Comparison of ENCODE assay signal across 8 cellular contexts in the genomic region with DNA sequence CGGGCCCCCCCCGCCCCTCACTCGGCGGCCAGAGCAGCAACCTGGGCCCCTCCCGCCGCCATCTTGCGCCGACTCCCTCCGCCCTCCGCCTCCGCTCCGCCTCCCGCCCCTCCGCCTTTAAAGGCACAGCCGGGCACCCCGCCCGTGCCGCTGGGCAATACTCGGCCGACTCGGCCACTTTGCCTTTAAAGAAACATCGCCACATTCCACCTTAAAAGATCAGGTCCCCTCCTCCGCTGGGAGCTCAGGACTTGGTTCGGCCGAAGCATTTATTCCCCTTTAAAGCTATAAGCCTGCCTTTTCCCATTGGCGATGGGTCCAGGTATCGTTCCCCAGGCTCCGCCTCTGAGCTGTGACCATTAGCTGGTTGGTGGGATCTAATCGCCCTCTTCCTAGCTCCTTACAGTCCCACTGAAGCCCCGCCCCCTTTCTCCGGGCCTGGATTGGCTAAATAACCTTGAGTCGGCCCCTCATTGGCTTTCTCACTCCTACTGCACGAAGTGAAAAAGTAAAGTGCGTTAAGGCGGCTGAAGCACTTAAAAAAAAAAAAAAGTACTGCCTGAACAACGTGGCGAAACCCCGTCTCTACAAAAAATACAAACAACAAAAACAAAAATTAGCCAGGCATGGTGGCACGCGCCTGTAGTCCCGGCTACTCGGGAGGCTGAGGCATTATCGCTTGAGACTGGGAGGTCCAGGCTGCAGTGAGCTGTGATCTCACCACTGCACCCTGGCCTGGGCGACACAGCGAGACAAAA. TPM values are rescaled to one million over a fixed set of nuclear protein-coding genes. Genes with fewer than 3 reads are reported as not detected.
DNase-seq lines count a peak whose midpoint lies in the region; ATAC-seq and TF ChIP-seq lines count a peak whose summit lies in the region.

A gene with protein sequence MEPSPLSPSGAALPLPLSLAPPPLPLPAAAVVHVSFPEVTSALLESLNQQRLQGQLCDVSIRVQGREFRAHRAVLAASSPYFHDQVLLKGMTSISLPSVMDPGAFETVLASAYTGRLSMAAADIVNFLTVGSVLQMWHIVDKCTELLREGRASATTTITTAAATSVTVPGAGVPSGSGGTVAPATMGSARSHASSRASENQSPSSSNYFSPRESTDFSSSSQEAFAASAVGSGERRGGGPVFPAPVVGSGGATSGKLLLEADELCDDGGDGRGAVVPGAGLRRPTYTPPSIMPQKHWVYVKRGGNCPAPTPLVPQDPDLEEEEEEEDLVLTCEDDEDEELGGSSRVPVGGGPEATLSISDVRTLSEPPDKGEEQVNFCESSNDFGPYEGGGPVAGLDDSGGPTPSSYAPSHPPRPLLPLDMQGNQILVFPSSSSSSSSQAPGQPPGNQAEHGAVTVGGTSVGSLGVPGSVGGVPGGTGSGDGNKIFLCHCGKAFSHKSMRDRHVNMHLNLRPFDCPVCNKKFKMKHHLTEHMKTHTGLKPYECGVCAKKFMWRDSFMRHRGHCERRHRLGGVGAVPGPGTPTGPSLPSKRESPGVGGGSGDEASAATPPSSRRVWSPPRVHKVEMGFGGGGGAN (minus strand): TSS at position 77 of the 758 bp plus-strand sequence. CDS start 828 bp downstream, outside the sequence.

- peaks cover 65% of the 10 kb centered on the region for H3K4me1 Mint-ChIP-seq in WTC11
- H3K4me1 Mint-ChIP-seq in immature natural killer cell, result peaks cover 87 to 88% of the 10 kb centered on the region in 2 donors

- H3K4me3 ChIP-seq in A673 (ENCODE audit: low read depth, low read length, poor library complexity, severe bottlenecking) (peak within 1 kb of the TSS; percentile 55), spleen (peak within 1 kb of the TSS; percentile 39 to 82 (median 65))

- DNase-seq in A673 (ENCODE audit: low spot score) (peak; percentile 100), NCI-H226 (peak; percentile 99), WTC11 (ENCODE audit: low spot score) (peak; percentile 99), caudate nucleus (lab: John Stamatoyannopoulos, UW) (peak; percentile 68 to 100 (median 97)), immature natural killer cell (peak; percentile 96 to 97 (median 96)), spleen (peak; percentile 99)

- TF ChIP-seq POLR2A in spleen (IDR thresholded peaks at IDR 0.05), result no peak

- intact Hi-C loops in A673 (cut with micrococcal nuclease; ENCODE audit: unreplicated experiment) (loop anchor here (5.0 to 10.0 kb wide), 2 partner anchors 74 to 97 kb away; a partner anchor contains a TSS), spleen (cut with DNase I; ENCODE audit: low total_unique reads) (no loop called here)

- H3K36me3 Mint-ChIP-seq in WTC11, result peaks cover 21% of the 10 kb centered on the region
- H3K36me3 Mint-ChIP-seq in immature natural killer cell, result peaks cover 4 to 33% (median 18%) of the 10 kb centered on the region in 3 donors

- BruUV-seq in A673 (replicated peaks; lab: Mats Ljungman, UMichigan), result no TSS peak

- H3K9me3 ChIP-seq in A673 (ENCODE audit: low read depth, low read length, poor library complexity, severe bottlenecking) (no peaks in the 10 kb centered on the region), spleen (no peaks in the 10 kb centered on the region)

- H3K27me3 ChIP-seq in A673 (replicated peaks; ENCODE audit: insufficient read depth, low read depth, low read length, poor library complexity) (no peaks in the 10 kb centered on the region), spleen (replicated peaks in 1 of 7) (no peaks in the 10 kb centered on the region)

- peak within 1 kb of the TSS; percentile 77 for H3K27ac ChIP-seq in A673 (ENCODE audit: low read depth, low read length, poor library complexity, severe bottlenecking)
- peak within 1 kb of the TSS; percentile 95 for H3K27ac ChIP-seq in caudate nucleus (ENCODE audit: low read depth, low read length)
- peak within 1 kb of the TSS; percentile 58 to 100 (median 94) for H3K27ac ChIP-seq in spleen

- H3K4me1 ChIP-seq in A673 (ENCODE audit: insufficient read depth, low read length, poor library complexity, severe bottlenecking), result peaks cover 34% of the 10 kb centered on the region
- peaks cover 60 to 80% (median 73%) of the 10 kb centered on the region in 6 donors for H3K4me1 ChIP-seq in spleen

- WGBS in spleen, 5 donors, result 2% methylated on average over 29 to 45 of the region's 45 CpGs

- TF ChIP-seq CTCF in A673 (conservative IDR thresholded peaks at IDR 0.05; ENCODE audit: low read depth, low read length) (no peak), WTC11 (IDR thresholded peaks at IDR 0.05) (no peak), spleen (IDR thresholded peaks at IDR 0.05 in 8 of 11, conservative IDR thresholded peaks at IDR 0.05 in 3 of 11) (no peak)

- no peaks in the 10 kb centered on the region for H3K9me3 Mint-ChIP-seq in WTC11
- no peaks in the 10 kb centered on the region for H3K9me3 Mint-ChIP-seq in immature natural killer cell

- H3K4me3 Mint-ChIP-seq in WTC11 (peak within 1 kb of the TSS; percentile 97), immature natural killer cell (peak within 1 kb of the TSS; percentile 97 to 100 (median 99))

- H3K27me3 Mint-ChIP-seq in WTC11 (ENCODE audit: low read depth) (no peaks in the 10 kb centered on the region; the same call in 1 of the 2 replicates), immature natural killer cell (ENCODE audit: low read depth in 3 of 3) (peaks cover 15 to 29% (median 16%) of the 10 kb centered on the region in 3 donors)

- peak; percentile 59 for ATAC-seq in GM18870 (IDR thresholded peaks at IDR 0.05; ENCODE audit: unreplicated experiment)
- peak; percentile 43 for ATAC-seq in HG03139 (IDR thresholded peaks at IDR 0.05; ENCODE audit: unreplicated experiment)
- ATAC-seq in WTC11, result peak; percentile 81

- H3K36me3 ChIP-seq in A673 (ENCODE audit: insufficient read depth, low read length, poor library complexity, severe bottlenecking), result peaks cover 35% of the 10 kb centered on the region
- peaks cover 2 to 50% (median 29%) of the 10 kb centered on the region in 6 donors for H3K36me3 ChIP-seq in spleen

- CTCF ChIA-PET in A673 (lab: Charles Lee) (interaction anchor here (0.6 to 1.6 kb wide), 6 partner anchors 18 to 450 kb away, joined by 3 to 22 read pairs (median 4); no protein-coding TSS in a partner anchor), WTC11 (lab: Charles Lee) (interaction anchor here (0.6 to 2.5 kb wide), 23 partner anchors 11 to 479 kb away, joined by 3 to 16 read pairs (median 5); a partner anchor contains a TSS)

- POLR2A ChIA-PET in A673 (lab: Charles Lee; ENCODE audit: low non-redundant PET), result interaction anchor here (0.7 to 1.4 kb wide), 6 partner anchors 8 to 185 kb away, joined by 4 to 8 read pairs (median 6); a partner anchor contains a TSS
- POLR2A ChIA-PET in WTC11 (lab: Charles Lee), result interaction anchor here (0.6 to 1.9 kb wide), 18 partner anchors 20 to 814 kb away, joined by 3 to 8 read pairs (median 3); a partner anchor contains a TSS

- H3K27ac Mint-ChIP-seq in WTC11 (peak within 1 kb of the TSS; percentile 91), immature natural killer cell (peak within 1 kb of the TSS; percentile 92 to 99 (median 98))

TF ChIP-seq in WTC11, 78 proteins besides CTCF, POLR2A, EP300 and RAD21 (continues in another document):
- TF ChIP-seq ETV6 (CRISPR knock-in tag; IDR thresholded peaks at IDR 0.05) (0 out of 2 replicates have a peak, but pooled peaks have one; percentile 40), PRRX2 (CRISPR knock-in tag; IDR thresholded peaks at IDR 0.05) (peak; percentile 65; the same call in 1 of the 2 replicates), ELF4 (CRISPR knock-in tag; IDR thresholded peaks at IDR 0.05; ENCODE audit: low read depth) (no peak), ATF1 (CRISPR knock-in tag; IDR thresholded peaks at IDR 0.05) (no peak), ZNF317 (CRISPR knock-in tag; IDR thresholded peaks at IDR 0.05; ENCODE audit: borderline replicate concordance, low read depth) (no peak), TEAD4 (CRISPR knock-in tag; IDR thresholded peaks at IDR 0.05) (no peak), ZNF121 (CRISPR knock-in tag; IDR thresholded peaks at IDR 0.05) (peak; percentile 69), NFYB (CRISPR knock-in tag; conservative IDR thresholded peaks at IDR 0.05; ENCODE audit: low read depth) (peak; percentile 62), SP1 (CRISPR knock-in tag; conservative IDR thresholded peaks at IDR 0.05) (0 out of 2 replicates have a peak, but pooled peaks have one; percentile 53)
- TF ChIP-seq, protein P1, sequence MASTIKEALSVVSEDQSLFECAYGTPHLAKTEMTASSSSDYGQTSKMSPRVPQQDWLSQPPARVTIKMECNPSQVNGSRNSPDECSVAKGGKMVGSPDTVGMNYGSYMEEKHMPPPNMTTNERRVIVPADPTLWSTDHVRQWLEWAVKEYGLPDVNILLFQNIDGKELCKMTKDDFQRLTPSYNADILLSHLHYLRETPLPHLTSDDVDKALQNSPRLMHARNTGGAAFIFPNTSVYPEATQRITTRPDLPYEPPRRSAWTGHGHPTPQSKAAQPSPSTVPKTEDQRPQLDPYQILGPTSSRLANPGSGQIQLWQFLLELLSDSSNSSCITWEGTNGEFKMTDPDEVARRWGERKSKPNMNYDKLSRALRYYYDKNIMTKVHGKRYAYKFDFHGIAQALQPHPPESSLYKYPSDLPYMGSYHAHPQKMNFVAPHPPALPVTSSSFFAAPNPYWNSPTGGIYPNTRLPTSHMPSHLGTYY (CRISPR knock-in tag; IDR thresholded peaks at IDR 0.05), result 0 out of 2 replicates have a peak, but pooled peaks have one; percentile 43

RNA-seq across cellular contexts. Expression of the gene that starts here (rescaled TPM):
- 11.3 and 13.2 TPM in 2 replicates for total RNA-seq in A673 (2021)
- 11.6 to 14.7 TPM (median 13.7 TPM) in 3 replicates for total RNA-seq in WTC11 (2021)
- 10 to 100 TPM; 14.5 to 18.1 (median 14.7) TPM for polyA plus RNA-seq in immature natural killer cell
- total RNA-seq in spleen, result 10 to 100 TPM; 16.1 to 27.2 (median 20.1) TPM
- 10 to 100 TPM; 10.8 to 19.8 (median 15.4) TPM for polyA plus RNA-seq in spleen

Comparison
In these comparisons a context has a peak if more than half of its experiments do, and no peak if none do; other contexts are left out.
1. Peak in every context shown above with its lines: DNase-seq, ATAC-seq, H3K4me3 ChIP-seq and H3K27ac ChIP-seq.